ENCODE assay signal across 12 cellular contexts in the genomic region with DNA sequence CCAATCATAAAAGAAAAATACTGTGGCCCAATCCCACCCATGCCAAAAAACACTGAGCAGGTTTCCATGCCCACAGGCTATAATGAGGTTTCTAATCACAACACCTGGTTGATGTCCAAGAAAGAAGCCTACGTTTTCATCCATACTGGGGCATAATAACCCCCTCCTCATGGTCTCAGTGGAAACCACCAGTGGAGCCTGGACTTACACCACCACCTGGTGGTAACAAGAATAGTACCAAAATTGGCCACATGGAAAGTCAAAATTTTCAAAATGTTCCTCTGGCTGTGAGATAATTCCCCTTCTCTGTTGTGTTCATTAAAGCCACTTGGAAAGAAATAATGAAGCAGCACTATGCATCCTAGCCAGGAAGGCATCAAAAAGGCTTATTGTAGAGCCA.
DNase-seq lines count a peak whose midpoint lies in the region; ATAC-seq, FAIRE-seq and TF ChIP-seq lines count a peak whose summit lies in the region.
"Had no signal": no experiment of that assay in that cellular context is flagged by ENCODE, and none has a peak within 500 bp of the region (broad histone marks: within the 10 kb centered on the region; RNA-seq: fewer than 3 reads in every experiment).

No MANE protein-coding gene starts in this region.

- H3K27me3 ChIP-seq in Panc1 (ENCODE audit: control insufficient read depth, insufficient read depth, low read length) (no peaks in the 10 kb centered on the region), kidney epithelial cell (ENCODE audit: control insufficient read depth, insufficient read depth, low read length) (no peaks in the 10 kb centered on the region)

- no peak overlapping the region for H3K27ac Mint-ChIP-seq in Calu3 (ENCODE audit: unreplicated experiment)
- H3K27ac Mint-ChIP-seq in effector memory CD8-positive, alpha-beta T cell, result no peak overlapping the region

- CTCF ChIA-PET in Calu3 (lab: Charles Lee), result no interaction called here
- CTCF ChIA-PET in Panc1 (lab: Charles Lee), result no interaction called here

- FAIRE-seq in H54 (lab: Jason Lieb, UNC), result peak; percentile 48

- BruUV-seq in Calu3 (replicated peaks; lab: Mats Ljungman, UMichigan) (no TSS peak), Panc1 (replicated peaks; lab: Mats Ljungman, UMichigan) (no TSS peak)

- TF ChIP-seq POLR2A in H54 (IDR thresholded peaks at IDR 0.05; ENCODE audit: low read depth, low read length), result no peak

- H3K36me3 ChIP-seq in Panc1 (ENCODE audit: control insufficient read depth, insufficient read depth, low read length) (no peaks in the 10 kb centered on the region), kidney epithelial cell (ENCODE audit: control insufficient read depth, insufficient read depth, low read length) (no peaks in the 10 kb centered on the region)

- TF ChIP-seq CTCF in Calu3 (IDR thresholded peaks at IDR 0.05; ENCODE audit: unreplicated experiment), result peak; percentile 38
- peak; percentile 35 for TF ChIP-seq CTCF in Panc1 (IDR thresholded peaks at IDR 0.05)
- peak; percentile 39 for TF ChIP-seq CTCF in kidney epithelial cell (IDR thresholded peaks at IDR 0.05; ENCODE audit: insufficient read depth, low read length, poor library complexity, severe bottlenecking)

- no peak overlapping the region for H3K4me3 Mint-ChIP-seq in Calu3 (ENCODE audit: low read depth, unreplicated experiment)
- H3K4me3 Mint-ChIP-seq in effector memory CD8-positive, alpha-beta T cell, result no peak overlapping the region

- H3K4me1 Mint-ChIP-seq in Calu3 (ENCODE audit: low read depth, unreplicated experiment), result no peaks in the 10 kb centered on the region
- H3K4me1 Mint-ChIP-seq in effector memory CD8-positive, alpha-beta T cell (ENCODE audit: low read depth in 2 of 2), result no peaks in the 10 kb centered on the region

- no peaks in the 10 kb centered on the region for H3K9me3 ChIP-seq in Panc1 (ENCODE audit: control insufficient read depth, insufficient read depth, low read depth, low read length)

- in situ Hi-C loops in Panc1 (cut with HindIII; ENCODE audit: low pct_unique_long_range_greater_than_20kb, low sequenced_read_pairs), result no loop called here

- intact Hi-C loops in Calu3 (cut with micrococcal nuclease; ENCODE audit: unreplicated experiment), result no loop called here
- intact Hi-C loops in Panc1 (cut with micrococcal nuclease; ENCODE audit: unreplicated experiment), result no loop called here
- intact Hi-C loops in sciatic nerve (cut with DNase I), result no loop called here

- H3K4me3 ChIP-seq in Panc1 (ENCODE audit: low read depth in 2 of 2, low read length in 2 of 2) (no peak overlapping the region), kidney epithelial cell (ENCODE audit: low read depth, low read length) (no peak overlapping the region)

- H3K27ac ChIP-seq in Panc1 (ENCODE audit: low read length), result no peak overlapping the region

- no peaks in the 10 kb centered on the region for H3K27me3 Mint-ChIP-seq in Calu3 (ENCODE audit: unreplicated experiment)
- H3K27me3 Mint-ChIP-seq in effector memory CD8-positive, alpha-beta T cell, result no peaks in the 10 kb centered on the region

- no peaks in the 10 kb centered on the region for H3K36me3 Mint-ChIP-seq in Calu3 (ENCODE audit: insufficient read depth, unreplicated experiment)
- peaks cover 2% of the 10 kb centered on the region for H3K36me3 Mint-ChIP-seq in effector memory CD8-positive, alpha-beta T cell (ENCODE audit: insufficient read depth)

- no peak for ATAC-seq in Panc1
- ATAC-seq in effector memory CD8-positive, alpha-beta T cell (replicated peaks), result no peak
- no peak for ATAC-seq in sciatic nerve
- no peak for ATAC-seq in GM21381 (IDR thresholded peaks at IDR 0.05; ENCODE audit: unreplicated experiment)

- H3K4me1 ChIP-seq in Panc1 (ENCODE audit: control insufficient read depth, insufficient read depth, low read length), result no peaks in the 10 kb centered on the region

- POLR2A ChIA-PET in Panc1 (lab: Charles Lee), result no interaction called here

- H3K9me3 Mint-ChIP-seq in Calu3 (ENCODE audit: low read depth, unreplicated experiment), result peaks cover 3% of the 10 kb centered on the region
- peaks cover 5 to 8% of the 10 kb centered on the region in 2 donors for H3K9me3 Mint-ChIP-seq in effector memory CD8-positive, alpha-beta T cell

- peak; percentile 4 for DNase-seq in Calu3
- DNase-seq in H54 (ENCODE audit: insufficient read length, low spot score), result no peak
- no peak for DNase-seq in Panc1 (ENCODE audit: low read depth, low spot score)
- no peak for DNase-seq in kidney epithelial cell (ENCODE audit: low read depth)
- no peak for DNase-seq in effector memory CD8-positive, alpha-beta T cell
- no peak for DNase-seq in sciatic nerve (ENCODE audit: low spot score)
- DNase-seq in NCI-H226, result no peak
- DNase-seq: activated CD8-positive, alpha-beta memory T cell treated with anti-CD3 and anti-CD28 coated beads for 24 hours; HCEC 1CT; posterior cingulate gyrus; Right ventricle myocardium superior had no signal
